In genomic region chr11:117454564-117454917, GRCh38 we compare ENCODE assay signal across 19 cellular contexts.
"Had no signal": no experiment of that assay in that cellular context is flagged by ENCODE, and none has a peak within 500 bp of the region (broad histone marks: within the 10 kb centered on the region; RNA-seq: fewer than 3 reads in every experiment).

No MANE protein-coding gene starts in this region.

- H3K36me3 ChIP-seq: gastrocnemius medialis, left lung, lower lobe of right lung had no signal

- H3K9me3 ChIP-seq: mucosa of descending colon had no signal

- H3K27me3 ChIP-seq: dorsolateral prefrontal cortex, esophagus muscularis mucosa, gastrocnemius medialis, heart right ventricle, left lung had no signal

- DNase-seq: dermis blood vessel endothelial cell; dorsolateral prefrontal cortex; effector CD4-positive, alpha-beta T cell; effector memory CD4-positive, alpha-beta T cell; foreskin keratinocyte; gastrocnemius medialis; glutamatergic neuron; head of caudate nucleus; heart right ventricle; hippocampal formation; left cardiac atrium; left lung; left ventricle myocardium superior; lower lobe of right lung; mesenchymal stem cell; mucosa of descending colon; naive B cell had no signal

- ATAC-seq: foreskin keratinocyte, gastrocnemius medialis, heart right ventricle, left cardiac atrium, left lung, left ventricle myocardium superior, lower lobe of right lung, mucosa of descending colon had no signal

- H3K27ac ChIP-seq: coronary artery, dorsolateral prefrontal cortex, esophagus muscularis mucosa, foreskin keratinocyte, gastrocnemius medialis, heart right ventricle, left lung, lower lobe of right lung had no signal

- H3K4me1 ChIP-seq: esophagus muscularis mucosa, gastrocnemius medialis, heart right ventricle, left lung, lower lobe of right lung had no signal

- H3K4me3 ChIP-seq: coronary artery, dorsolateral prefrontal cortex, esophagus muscularis mucosa, gastrocnemius medialis, heart right ventricle, left lung, lower lobe of right lung, mucosa of descending colon had no signal
